10 cellular contexts compared by ENCODE assay signal in genomic region chr20:4067600-4068261, GRCh38. TPM values are rescaled to one million over a fixed set of nuclear protein-coding genes. Genes with fewer than 3 reads are reported as not detected.
A peak's percentile ranks its signal among the peaks of the same experiment; 100 is the strongest.
DNase-seq lines count a peak whose midpoint lies in the region; TF ChIP-seq lines count a peak whose summit lies in the region.
"Had no signal": no experiment of that assay in that cellular context is flagged by ENCODE, and none has a peak within 500 bp of the region (broad histone marks: within the 10 kb centered on the region; RNA-seq: fewer than 3 reads in every experiment).

No MANE protein-coding gene starts in this region.

- CTCF ChIA-PET in HEK293 (lab: Yijun Ruan, JAX): interaction anchor here (0.7 to 2.0 kb wide), 3 partner anchors 47 to 509 kb away, joined by 3 to 12 read pairs (median 3); no protein-coding TSS in a partner anchor

- no peak for TF ChIP-seq CTCF in HEK293 (tag by site-specific recombination; IDR thresholded peaks at IDR 0.05)
- TF ChIP-seq CTCF in endodermal cell (conservative IDR thresholded peaks at IDR 0.05): no peak

- no peaks in the 10 kb centered on the region for H3K27me3 ChIP-seq in endodermal cell (ENCODE audit: control insufficient read depth, insufficient read depth, low read length, poor library complexity, severe bottlenecking)

- DNase-seq in RKO (ENCODE audit: low spot score) (peak; percentile 51), endodermal cell (peak; percentile 26), stromal cell of bone marrow (ENCODE audit: low read depth) (peak; percentile 82), GM19238 (ENCODE audit: insufficient read length, low spot score) (no peak), NCI-H2107 (lab: John Stamatoyannopoulos, UW) (no peak), NCI-H146 (lab: John Stamatoyannopoulos, UW) (no peak)
- DNase-seq: activated effector memory CD4-positive, alpha-beta T cell treated with Interleukin-2 at 50 U/mL for 16 hours; left ventricle myocardium superior; NCI-H774 had no signal

- H3K9me3 ChIP-seq in HEK293 (ENCODE audit: control insufficient read depth, insufficient read depth, low read depth, low read length): no peaks in the 10 kb centered on the region
- H3K9me3 ChIP-seq in endodermal cell (ENCODE audit: control insufficient read depth, low read length): peaks cover 6% of the 10 kb centered on the region

- no peaks in the 10 kb centered on the region for H3K9me3 Mint-ChIP-seq in endodermal cell

- H3K4me1 Mint-ChIP-seq in endodermal cell: peaks cover 38% of the 10 kb centered on the region

- H3K36me3 ChIP-seq in HEK293 (ENCODE audit: control insufficient read depth in 2 of 2, insufficient read depth in 1 of 2, low read length in 2 of 2): no peaks in the 10 kb centered on the region
- H3K36me3 ChIP-seq in endodermal cell (ENCODE audit: control insufficient read depth, insufficient read depth, low read length): no peaks in the 10 kb centered on the region

- H3K4me1 ChIP-seq in HEK293 (ENCODE audit: control insufficient read depth, insufficient read depth, low read length) (peaks cover 4% of the 10 kb centered on the region), endodermal cell (ENCODE audit: control insufficient read depth, insufficient read depth, low read length) (peaks cover 2% of the 10 kb centered on the region)

- no peaks in the 10 kb centered on the region for H3K36me3 Mint-ChIP-seq in endodermal cell (ENCODE audit: low read depth)

- POLR2A ChIA-PET in HEK293 (lab: Yijun Ruan, JAX): interaction anchor here (0.6 kb wide), 1 partner anchor 190 kb away, joined by 6 read pairs; no protein-coding TSS in a partner anchor

- H3K9ac ChIP-seq in endodermal cell (ENCODE audit: extremely low read depth, low read length, poor library complexity, severe bottlenecking): no peak overlapping the region

- H3K27ac ChIP-seq in HEK293 (ENCODE audit: extremely low read depth, low read depth, low read length) (no peak overlapping the region), endodermal cell (ENCODE audit: low read depth, low read length) (no peak overlapping the region)

- H3K4me3 ChIP-seq in HEK293 (ENCODE audit: low read depth, low read length): no peak overlapping the region
- H3K4me3 ChIP-seq in endodermal cell (ENCODE audit: low read length): no peak overlapping the region

- no peak overlapping the region for H3K27ac Mint-ChIP-seq in endodermal cell

- no peak overlapping the region for H3K4me3 Mint-ChIP-seq in endodermal cell

- H3K27me3 Mint-ChIP-seq in endodermal cell (ENCODE audit: insufficient read depth): peaks cover 4% of the 10 kb centered on the region

- 92 to 94% methylated on average over 7 to 8 of the region's 8 CpGs for WGBS in endodermal cell (ENCODE audit: insufficient coverage in 1 of 2, insufficient read length in 1 of 2), 2 experiments

TF ChIP-seq in HEK293, 187 proteins besides CTCF, POLR2A, EP300 and RAD21:
- TF ChIP-seq ATF2 (tag by site-specific recombination; IDR thresholded peaks at IDR 0.05; ENCODE audit: low read depth) (no peak), BCL6B (tag by site-specific recombination; IDR thresholded peaks at IDR 0.05) (no peak), KLF10 (tag by site-specific recombination; IDR thresholded peaks at IDR 0.05) (no peak), KLF17 (tag by site-specific recombination; IDR thresholded peaks at IDR 0.05) (peak; percentile 59; the same call in 1 of the 2 replicates), ZNF785 (tag by site-specific recombination; IDR thresholded peaks at IDR 0.05) (no peak), ZNF585B (tag by site-specific recombination; IDR thresholded peaks at IDR 0.05) (no peak), ZNF654 (tag by site-specific recombination; IDR thresholded peaks at IDR 0.05; ENCODE audit: low read depth) (no peak)

RNA-seq across cellular contexts. Expression of gene RNF24, which starts 52.4 kb away (rescaled TPM):
- total RNA-seq in endodermal cell: 10 to 100 TPM; 22.8 to 26.1 TPM
- 26.2 TPM for polyA plus RNA-seq in endodermal cell (2013, experiment 1 of 2)
- 27.0 TPM for polyA plus RNA-seq in endodermal cell (2013, experiment 2 of 2)

Comparison
In these comparisons a context has a peak if more than half of its experiments do, and no peak if none do; other contexts are left out.
1. DNase-seq: peak in RKO (single experiment), endodermal cell (single experiment) and stromal cell of bone marrow (single experiment); none in GM19238 (single experiment), NCI-H2107 (single experiment) and NCI-H146 (single experiment).